11 cellular contexts compared by ENCODE assay signal in genomic region chr5:132059043-132059695, GRCh38. TPM values are rescaled to one million over a fixed set of nuclear protein-coding genes. Genes with fewer than 3 reads are reported as not detected.
DNase-seq lines count a peak whose midpoint lies in the region; ATAC-seq and TF ChIP-seq lines count a peak whose summit lies in the region.
"Had no signal": no experiment of that assay in that cellular context is flagged by ENCODE, and none has a peak within 500 bp of the region (broad histone marks: within the 10 kb centered on the region; RNA-seq: fewer than 3 reads in every experiment).

No MANE protein-coding gene starts in this region.

- peaks cover 89% of the 10 kb centered on the region for H3K4me1 Mint-ChIP-seq in stimulated activated naive CD8-positive, alpha-beta T cell treated with anti-CD3 and anti-CD28 coated beads, Interleukin-15, Interleukin-2, amounts not matched to agents 100 ng/mL and 50 ng/mL, for 24 hours (ENCODE audit: low read depth)

- no peak for TF ChIP-seq CTCF in right atrium auricular region (IDR thresholded peaks at IDR 0.05)

- no peaks in the 10 kb centered on the region for H3K9me3 Mint-ChIP-seq in stimulated activated naive CD8-positive, alpha-beta T cell treated with anti-CD3 and anti-CD28 coated beads, Interleukin-15, Interleukin-2, amounts not matched to agents 100 ng/mL and 50 ng/mL, for 24 hours

- H3K36me3 ChIP-seq in right atrium auricular region, result no peaks in the 10 kb centered on the region

- no peaks in the 10 kb centered on the region for H3K27me3 ChIP-seq in right atrium auricular region

- peak overlapping the region; percentile 77 for H3K27ac Mint-ChIP-seq in stimulated activated naive CD8-positive, alpha-beta T cell treated with anti-CD3 and anti-CD28 coated beads, Interleukin-15, Interleukin-2, amounts not matched to agents 100 ng/mL and 50 ng/mL, for 24 hours

- ATAC-seq in HG03196 (IDR thresholded peaks at IDR 0.05; ENCODE audit: unreplicated experiment), result no peak

- no peak overlapping the region for H3K27ac ChIP-seq in right atrium auricular region

- peak; percentile 30 for DNase-seq in activated CD4-positive, CD25-positive, alpha-beta regulatory T cell treated with anti-CD3 and anti-CD28 coated beads, Interleukin-2, amount 50 U/mL, for 72 hours
- no peak for DNase-seq in activated CD4-positive, CD25-positive, alpha-beta regulatory T cell (lab: John Stamatoyannopoulos, UW)
- DNase-seq in activated CD8-positive, alpha-beta memory T cell treated with anti-CD3 and anti-CD28 coated beads, Interleukin-2, amount 50 U/mL, for 4 hours, result peak; percentile 15
- DNase-seq in right atrium auricular region (ENCODE audit: low spot score) (peak; percentile 47), NCI-H2107 (lab: John Stamatoyannopoulos, UW) (no peak), NCI-H82 (lab: John Stamatoyannopoulos, UW) (no peak)
- DNase-seq: DMS79, RPMI8226 had no signal

- H3K4me1 ChIP-seq in right atrium auricular region, result no peaks in the 10 kb centered on the region

- H3K4me3 ChIP-seq in right atrium auricular region, result no peak overlapping the region

- H3K4me3 Mint-ChIP-seq in stimulated activated naive CD8-positive, alpha-beta T cell treated with anti-CD3 and anti-CD28 coated beads, Interleukin-15, Interleukin-2, amounts not matched to agents 100 ng/mL and 50 ng/mL, for 24 hours, result no peak overlapping the region

- no peaks in the 10 kb centered on the region for H3K27me3 Mint-ChIP-seq in stimulated activated naive CD8-positive, alpha-beta T cell treated with anti-CD3 and anti-CD28 coated beads, Interleukin-15, Interleukin-2, amounts not matched to agents 100 ng/mL and 50 ng/mL, for 24 hours

- H3K36me3 Mint-ChIP-seq in stimulated activated naive CD8-positive, alpha-beta T cell treated with anti-CD3 and anti-CD28 coated beads, Interleukin-15, Interleukin-2, amounts not matched to agents 100 ng/mL and 50 ng/mL, for 24 hours (ENCODE audit: low read depth), result no peaks in the 10 kb centered on the region

- no peaks in the 10 kb centered on the region for H3K9me3 ChIP-seq in right atrium auricular region

RNA-seq across cellular contexts. Expression of gene IL3, which starts 1.3 kb away (rescaled TPM):
- total RNA-seq in right atrium auricular region, result not detected
- total RNA-seq: A172 had no signal

RNA-seq across cellular contexts. Expression of gene CSF2, which starts 14.4 kb away (rescaled TPM):
- not detected for total RNA-seq in right atrium auricular region

RNA-seq across cellular contexts. Expression of gene ACSL6, which starts 47.7 kb away (rescaled TPM):
- total RNA-seq in right atrium auricular region, result 1 to 10 TPM in 1 of 2 donors, under 1 TPM in 1; 0.71 to 1.6 TPM

Comparison
In these comparisons a context has a peak if more than half of its experiments do, and no peak if none do; other contexts are left out.
1. DNase-seq: peak in activated CD4-positive, CD25-positive, alpha-beta regulatory T cell treated with anti-CD3 and anti-CD28 coated beads, Interleukin-2, amount 50 U/mL, for 72 hours (single experiment), activated CD8-positive, alpha-beta memory T cell treated with anti-CD3 and anti-CD28 coated beads, Interleukin-2, amount 50 U/mL, for 4 hours (single experiment) and right atrium auricular region (single experiment); none in activated CD4-positive, CD25-positive, alpha-beta regulatory T cell (0 of 4), NCI-H2107 (single experiment) and NCI-H82 (single experiment).